ENCODE assay signal across 8 cellular contexts in genomic region chr1:204493145-204493881, GRCh38. TPM values are rescaled to one million over a fixed set of nuclear protein-coding genes. Genes with fewer than 3 reads are reported as not detected.
DNase-seq lines count a peak whose midpoint lies in the region; ATAC-seq and TF ChIP-seq lines count a peak whose summit lies in the region.

No MANE protein-coding gene starts in this region.

- no TSS peak for BruUV-seq in OCI-LY7 (replicated peaks; lab: Mats Ljungman, UMichigan)

- peak overlapping the region; percentile 71 for H3K27ac Mint-ChIP-seq in activated naive CD4-positive, alpha-beta T cell treated with anti-CD3 and anti-CD28 coated beads for 36 hours
- peak overlapping the region; percentile 95 for H3K27ac Mint-ChIP-seq in central memory CD8-positive, alpha-beta T cell (ENCODE audit: low read depth)

- no peaks in the 10 kb centered on the region for H3K9me2 ChIP-seq in OCI-LY7 (ENCODE audit: insufficient read depth, low read length)

- CTCF ChIA-PET in activated naive CD4-positive, alpha-beta T cell treated with anti-CD3 and anti-CD28 coated beads for 36 hours (lab: Charles Lee): interaction anchor here (0.6 to 19.2 kb wide), 10 partner anchors 10 to 331 kb away, joined by 3 to 859 read pairs (median 8); no protein-coding TSS in a partner anchor
- CTCF ChIA-PET in OCI-LY7 (lab: Charles Lee; ENCODE audit: unreplicated experiment): interaction anchor here (0.6 to 4.0 kb wide), 5 partner anchors 13 to 320 kb away, joined by 3 to 35 read pairs (median 4); no protein-coding TSS in a partner anchor

- H3K9ac ChIP-seq in stomach smooth muscle (ENCODE audit: low read length in 2 of 2): peak overlapping the region; percentile 69 to 79

- H3K36me3 ChIP-seq in OCI-LY7 (ENCODE audit: insufficient read depth, low read length) (no peaks in the 10 kb centered on the region), stomach smooth muscle (ENCODE audit: control insufficient read depth in 2 of 2, insufficient read depth in 2 of 2, low read length in 2 of 2) (no peaks in the 10 kb centered on the region)

- H3K9me3 Mint-ChIP-seq in activated naive CD4-positive, alpha-beta T cell treated with anti-CD3 and anti-CD28 coated beads for 36 hours: no peaks in the 10 kb centered on the region
- H3K9me3 Mint-ChIP-seq in central memory CD8-positive, alpha-beta T cell: no peaks in the 10 kb centered on the region

- peaks cover 14% of the 10 kb centered on the region for H3K36me3 Mint-ChIP-seq in activated naive CD4-positive, alpha-beta T cell treated with anti-CD3 and anti-CD28 coated beads for 36 hours (ENCODE audit: low read depth)
- peaks cover 20% of the 10 kb centered on the region for H3K36me3 Mint-ChIP-seq in central memory CD8-positive, alpha-beta T cell (ENCODE audit: insufficient read depth)

- H3K4me3 ChIP-seq in OCI-LY7 (ENCODE audit: low read depth, low read length, poor library complexity, severe bottlenecking): peak overlapping the region; percentile 79
- H3K4me3 ChIP-seq in stomach smooth muscle (ENCODE audit: low read length in 2 of 2): peak overlapping the region; percentile 87 to 95

- H3K4me2 ChIP-seq in OCI-LY7 (ENCODE audit: low read length): peak overlapping the region; percentile 91

- no peak for ATAC-seq in central memory CD8-positive, alpha-beta T cell (replicated peaks; ENCODE audit: extremely low read depth, poor library complexity, severe bottlenecking)

- H3K27ac ChIP-seq in OCI-LY7 (ENCODE audit: low read depth, low read length, poor library complexity, severe bottlenecking) (peak overlapping the region; percentile 48), stomach smooth muscle (ENCODE audit: low read length) (peak overlapping the region; percentile 85)

- DNase-seq in activated naive CD4-positive, alpha-beta T cell treated with anti-CD3 and anti-CD28 coated beads for 36 hours: peak; percentile 50
- no peak for DNase-seq in activated naive CD4-positive, alpha-beta T cell (lab: John Stamatoyannopoulos, UW)
- DNase-seq in OCI-LY7 (ENCODE audit: low spot score): peak; percentile 27
- DNase-seq in central memory CD8-positive, alpha-beta T cell (ENCODE audit: low spot score in 2 of 2): no peak
- DNase-seq in left kidney (ENCODE audit: low read depth, low spot score): peak; percentile 69
- no peak for DNase-seq in activated gamma-delta T cell (lab: John Stamatoyannopoulos, UW)
- no peak for DNase-seq in middle frontal gyrus (ENCODE audit: extremely low spot score, low spot score)

- H3K9me3 ChIP-seq in OCI-LY7 (ENCODE audit: low read length): no peaks in the 10 kb centered on the region
- H3K9me3 ChIP-seq in stomach smooth muscle (ENCODE audit: control insufficient read depth in 2 of 2, low read length in 2 of 2): no peaks in the 10 kb centered on the region

- peak overlapping the region; percentile 43; the same call in 1 of the 2 replicates for H2AFZ ChIP-seq in OCI-LY7 (ENCODE audit: low read length)

- no peaks in the 10 kb centered on the region for H3K27me3 Mint-ChIP-seq in activated naive CD4-positive, alpha-beta T cell treated with anti-CD3 and anti-CD28 coated beads for 36 hours (ENCODE audit: low read depth)
- H3K27me3 Mint-ChIP-seq in central memory CD8-positive, alpha-beta T cell: no peaks in the 10 kb centered on the region

- no peaks in the 10 kb centered on the region for H3K79me2 ChIP-seq in OCI-LY7 (ENCODE audit: insufficient read depth, low read depth, low read length)

- no peaks in the 10 kb centered on the region; the same call in 1 of the 2 replicates for H4K20me1 ChIP-seq in OCI-LY7 (ENCODE audit: insufficient read depth, low read length)

- peak overlapping the region; percentile 90 for H3K4me3 Mint-ChIP-seq in activated naive CD4-positive, alpha-beta T cell treated with anti-CD3 and anti-CD28 coated beads for 36 hours
- peak overlapping the region; percentile 93 for H3K4me3 Mint-ChIP-seq in central memory CD8-positive, alpha-beta T cell

- no peaks in the 10 kb centered on the region for H3K27me3 ChIP-seq in stomach smooth muscle (ENCODE audit: control insufficient read depth in 1 of 2, insufficient read depth in 2 of 2, low read length in 2 of 2)

- H3K4me1 Mint-ChIP-seq in activated naive CD4-positive, alpha-beta T cell treated with anti-CD3 and anti-CD28 coated beads for 36 hours (ENCODE audit: low read depth): peaks cover 57% of the 10 kb centered on the region
- peaks cover 57% of the 10 kb centered on the region for H3K4me1 Mint-ChIP-seq in central memory CD8-positive, alpha-beta T cell

- intact Hi-C loops in activated naive CD4-positive, alpha-beta T cell treated with anti-CD3 and anti-CD28 coated beads for 36 hours (cut with micrococcal nuclease): no loop called here
- intact Hi-C loops in OCI-LY7 (cut with micrococcal nuclease; ENCODE audit: unreplicated experiment): no loop called here

- TF ChIP-seq CTCF in OCI-LY7 (conservative IDR thresholded peaks at IDR 0.05; ENCODE audit: low read length): no peak

- H3K4me1 ChIP-seq in OCI-LY7 (ENCODE audit: insufficient read depth, low read length, poor library complexity, severe bottlenecking) (peaks cover 52% of the 10 kb centered on the region), stomach smooth muscle (ENCODE audit: control insufficient read depth, insufficient read depth, low read length) (peaks cover 22% of the 10 kb centered on the region)

- POLR2A ChIA-PET in OCI-LY7 (lab: Charles Lee): interaction anchor here (0.6 to 5.0 kb wide), 12 partner anchors 9 to 746 kb away, joined by 3 to 58 read pairs (median 5); partner anchors contain the start of gene MDM4

RNA-seq across cellular contexts. Expression of gene PIK3C2B, which starts 1.3 kb away (rescaled TPM):
- 10 to 100 TPM; 61.0 to 65.4 TPM for total RNA-seq in activated naive CD4-positive, alpha-beta T cell treated with anti-CD3 and anti-CD28 coated beads for 36 hours
- total RNA-seq in OCI-LY7 (2014; rRNA removed; shearing (Covaris generic)): 11.9 and 12.5 TPM in 2 replicates
- 36.3 and 43.9 TPM in 2 replicates for total RNA-seq in OCI-LY7 (2022)

RNA-seq across cellular contexts. Expression of gene MDM4, which starts 22.9 kb away (rescaled TPM):
- 100 to 1,000 TPM; 109 TPM for total RNA-seq in activated naive CD4-positive, alpha-beta T cell treated with anti-CD3 and anti-CD28 coated beads for 36 hours
- total RNA-seq in OCI-LY7 (2014; rRNA removed; shearing (Covaris generic)): 102 and 120 TPM in 2 replicates
- total RNA-seq in OCI-LY7 (2022): 282 and 343 TPM in 2 replicates

Comparison
In these comparisons a context has a peak if more than half of its experiments do, and no peak if none do; other contexts are left out.
1. DNase-seq: peak in activated naive CD4-positive, alpha-beta T cell treated with anti-CD3 and anti-CD28 coated beads for 36 hours (single experiment), OCI-LY7 (single experiment) and left kidney (single experiment); none in activated naive CD4-positive, alpha-beta T cell (0 of 4), central memory CD8-positive, alpha-beta T cell (0 of 2), activated gamma-delta T cell (single experiment) and middle frontal gyrus (single experiment).